In the genomic region with DNA sequence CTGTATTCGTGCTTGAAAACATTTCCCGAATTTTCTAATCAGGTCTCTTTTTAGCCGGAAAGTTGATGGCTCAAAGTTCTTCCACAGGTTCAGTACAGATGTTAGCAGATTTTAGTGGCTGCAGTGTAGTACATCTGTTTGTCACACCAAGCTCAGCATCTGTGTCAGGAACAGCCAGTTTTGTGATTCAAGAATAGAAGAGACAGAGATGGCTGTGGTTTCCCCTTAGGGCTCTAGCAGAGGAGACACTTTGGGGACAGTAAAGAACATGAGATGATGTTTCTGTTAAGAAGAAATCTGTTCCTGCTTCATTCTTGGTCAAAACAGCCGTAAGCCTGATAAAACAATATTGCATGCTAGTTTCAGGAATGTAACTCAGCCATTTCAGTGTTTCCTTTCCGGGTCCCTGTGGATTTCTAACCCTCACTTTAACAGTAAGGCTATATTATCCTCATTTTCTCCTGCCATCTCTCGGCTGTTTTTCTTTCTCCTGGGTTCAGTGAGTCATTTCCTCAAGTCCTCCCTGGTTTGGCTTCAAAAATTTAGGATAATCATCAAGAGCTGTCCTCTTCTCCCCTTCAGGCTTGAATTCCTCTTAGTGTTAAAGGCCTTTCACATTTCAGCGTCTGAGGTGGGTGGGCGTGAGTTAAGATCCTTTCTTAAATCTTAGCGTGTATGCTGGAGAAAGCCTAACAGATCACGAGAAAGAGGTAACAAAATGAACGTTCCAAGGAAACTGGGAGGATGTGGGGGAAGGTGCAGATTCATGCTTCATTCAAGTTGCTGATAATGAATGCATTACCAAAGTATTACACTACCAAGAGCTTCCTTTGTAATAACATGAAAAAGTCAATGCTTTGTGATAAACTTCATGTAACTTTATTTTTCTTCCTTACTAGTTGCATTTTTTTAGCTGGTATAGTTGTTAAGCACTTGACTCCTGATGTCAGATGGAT, we compare ENCODE assay signal across 10 cellular contexts. TPM values are rescaled to one million over a fixed set of nuclear protein-coding genes. Genes with fewer than 3 reads are reported as not detected.
DNase-seq lines count a peak whose midpoint lies in the region; ATAC-seq, FAIRE-seq and TF ChIP-seq lines count a peak whose summit lies in the region.
"Had no signal": no experiment of that assay in that cellular context is flagged by ENCODE, and none has a peak within 500 bp of the region (broad histone marks: within the 10 kb centered on the region; RNA-seq: fewer than 3 reads in every experiment).

No MANE protein-coding gene starts in this region.

- H3K18ac ChIP-seq in IMR-90 (ENCODE audit: low read depth, low read length): peak overlapping the region; percentile 95

- DNase-seq in IMR-90 (peak; percentile 67), chondrocyte (ENCODE audit: low spot score) (no peak), HepG2 (ENCODE audit: low spot score) (no peak), urothelium cell line (ENCODE audit: low spot score) (peak; percentile 33), GM19238 (ENCODE audit: insufficient read length, low spot score) (no peak)
- DNase-seq: hippocampal formation, posterior cingulate gyrus had no signal

- in situ Hi-C loops in IMR-90 (cut with MboI; ENCODE audit: low sequenced_read_pairs): no loop called here
- in situ Hi-C loops in HepG2 (cut with HindIII; ENCODE audit: extremely low pct_ligation_motif_present, low pct_unique_long_range_greater_than_20kb): no loop called here

- peak overlapping the region; percentile 54 for H3K4me3 Mint-ChIP-seq in chondrocyte (ENCODE audit: unreplicated experiment)
- H3K4me3 Mint-ChIP-seq: WTC11 had no signal

- TF ChIP-seq RAD21 in IMR-90 (IDR thresholded peaks at IDR 0.05; ENCODE audit: low read length): no peak
- TF ChIP-seq RAD21 in HepG2 (CRISPR knock-in tag; IDR thresholded peaks at IDR 0.05): no peak

- CTCF ChIA-PET in IMR-90 (lab: Yijun Ruan, JAX) (no interaction called here), HepG2 (lab: Yijun Ruan, JAX; ENCODE audit: low intra/inter-chr PET ratio, low total read pairs) (no interaction called here)

- FAIRE-seq in HepG2 (lab: Jason Lieb, UNC) (no peak), urothelium cell line (lab: Jason Lieb, UNC) (no peak)

- no peaks in the 10 kb centered on the region for H3K27me3 Mint-ChIP-seq in chondrocyte (ENCODE audit: low read depth)

- H3K9me3 ChIP-seq in IMR-90 (ENCODE audit: control insufficient read depth, insufficient read depth, low read length): no peaks in the 10 kb centered on the region
- H3K9me3 ChIP-seq in HepG2 (ENCODE audit: low read length): no peaks in the 10 kb centered on the region

- H2BK5ac ChIP-seq in IMR-90 (ENCODE audit: low read depth, low read length, poor library complexity, severe bottlenecking): peak overlapping the region; percentile 97

- TF ChIP-seq POLR2A in IMR-90 (IDR thresholded peaks at IDR 0.05; ENCODE audit: low read depth, low read length) (no peak), HepG2 (IDR thresholded peaks at IDR 0.05; ENCODE audit: insufficient read depth in 1 of 2, low read depth in 2 of 2, low read length in 2 of 2) (no peak)

- H4K91ac ChIP-seq in IMR-90 (ENCODE audit: insufficient read depth, low read depth, low read length): peak overlapping the region; percentile 79

- dilution Hi-C loops in IMR-90 (cut with HindIII; ENCODE audit: low sequenced_read_pairs, unreplicated experiment): no loop called here

- no peaks in the 10 kb centered on the region for H3K9me3 Mint-ChIP-seq in chondrocyte (ENCODE audit: low read depth)
- H3K9me3 Mint-ChIP-seq: WTC11 had no signal

- peaks cover 13% of the 10 kb centered on the region for H3K4me1 ChIP-seq in IMR-90 (ENCODE audit: control insufficient read depth, insufficient read depth, low read length)
- peaks cover 23% of the 10 kb centered on the region for H3K4me1 ChIP-seq in HepG2 (ENCODE audit: insufficient read depth, low read length)

- H4K8ac ChIP-seq in IMR-90 (ENCODE audit: low read depth in 2 of 2, low read length in 2 of 2): peak overlapping the region; percentile 27 to 89

- no peaks in the 10 kb centered on the region for H4K20me1 ChIP-seq in IMR-90 (ENCODE audit: insufficient read depth, low read length)
- no peaks in the 10 kb centered on the region for H4K20me1 ChIP-seq in HepG2 (ENCODE audit: insufficient read depth, low read length)

- H3K4ac ChIP-seq in IMR-90 (ENCODE audit: low read depth, low read length): peak overlapping the region; percentile 93

- peak overlapping the region; percentile 90 for H3K14ac ChIP-seq in IMR-90 (replicated peaks; ENCODE audit: low read depth, low read length)

- no peak for TF ChIP-seq EP300 in HepG2 (IDR thresholded peaks at IDR 0.05; ENCODE audit: low read depth in 2 of 2, low read length in 2 of 2)
- no peak for TF ChIP-seq EP300 in HepG2 (CRISPR knock-in tag; IDR thresholded peaks at IDR 0.05; ENCODE audit: borderline replicate concordance)

- peaks cover 57% of the 10 kb centered on the region for H3K4me1 Mint-ChIP-seq in chondrocyte (ENCODE audit: low read depth)

- H3K79me2 ChIP-seq in HepG2 (ENCODE audit: insufficient read depth, low read length): no peaks in the 10 kb centered on the region

- H3K36me3 Mint-ChIP-seq in chondrocyte (ENCODE audit: low read depth): no peaks in the 10 kb centered on the region
- H3K36me3 Mint-ChIP-seq: WTC11 had no signal

- H2BK20ac ChIP-seq in IMR-90 (ENCODE audit: low read depth, low read length): peak overlapping the region; percentile 98

- H2BK15ac ChIP-seq in IMR-90 (ENCODE audit: low read depth, low read length): peak overlapping the region; percentile 81

- H3K9ac ChIP-seq in IMR-90 (ENCODE audit: low read depth, low read length) (peak overlapping the region; percentile 68), HepG2 (ENCODE audit: insufficient read depth, low read depth, low read length) (0 out of 2 replicates have a peak overlapping the region, but pooled peaks have one; percentile 5)

- peak overlapping the region; percentile 92 for H3K27ac ChIP-seq in IMR-90 (ENCODE audit: insufficient read depth, low read length)
- no peak overlapping the region for H3K27ac ChIP-seq in HepG2 (ENCODE audit: extremely low read length, insufficient read depth, low read length)

- peak overlapping the region; percentile 98 for H2BK120ac ChIP-seq in IMR-90 (ENCODE audit: low read depth, low read length)

- H3K27me3 ChIP-seq in IMR-90 (ENCODE audit: control insufficient read depth, insufficient read depth, low read length) (no peaks in the 10 kb centered on the region), HepG2 (ENCODE audit: control insufficient read depth in 1 of 2, insufficient read depth in 2 of 2, low read length in 2 of 2) (no peaks in the 10 kb centered on the region; a peak in 1 of 5 replicates)

- H3K4me3 ChIP-seq in IMR-90 (ENCODE audit: insufficient read depth, low read depth, low read length): peak overlapping the region; percentile 24; the same call in 1 of the 2 replicates
- H3K4me3 ChIP-seq in HepG2 (replicated peaks in 1 of 3; ENCODE audit: insufficient read depth in 1 of 3, low read depth in 2 of 3, low read length in 3 of 3): no peak overlapping the region

- H3K56ac ChIP-seq in IMR-90 (ENCODE audit: extremely low read depth, insufficient read depth, low read length): peak overlapping the region; percentile 29

- intact Hi-C loops in IMR-90 (cut with micrococcal nuclease) (no loop called here), HepG2 (cut with micrococcal nuclease; ENCODE audit: unreplicated experiment) (no loop called here)

- POLR2A ChIA-PET in IMR-90 (lab: Charles Lee; ENCODE audit: unreplicated experiment) (no interaction called here), HepG2 (lab: Yijun Ruan, JAX) (no interaction called here)

- BruUV-seq in IMR-90 (replicated peaks; lab: Mats Ljungman, UMichigan): no TSS peak
- no TSS peak for BruUV-seq in HepG2 (replicated peaks; lab: Mats Ljungman, UMichigan)

- TF ChIP-seq CTCF in IMR-90 (conservative IDR thresholded peaks at IDR 0.05; ENCODE audit: low read depth, low read length) (no peak), chondrocyte (IDR thresholded peaks at IDR 0.05) (peak; percentile 29), HepG2 (CRISPR knock-in tag; IDR thresholded peaks at IDR 0.05) (no peak)

- no peaks in the 10 kb centered on the region for H3K79me1 ChIP-seq in IMR-90 (ENCODE audit: low read depth in 1 of 2, low read length in 2 of 2)

- peak overlapping the region; percentile 82 for H3K23ac ChIP-seq in IMR-90 (ENCODE audit: low read depth, low read length)

- H2AK9ac ChIP-seq in IMR-90 (replicated peaks; ENCODE audit: low read depth, low read length, poor library complexity): no peak overlapping the region

- peak overlapping the region; percentile 83 for H2AFZ ChIP-seq in IMR-90 (replicated peaks; ENCODE audit: low read length, poor library complexity)
- peak overlapping the region; percentile 76 for H2AFZ ChIP-seq in HepG2 (ENCODE audit: low read length)

- H3K27ac Mint-ChIP-seq in chondrocyte (ENCODE audit: unreplicated experiment): peak overlapping the region; percentile 93
- H3K27ac Mint-ChIP-seq: WTC11 had no signal

- WGBS in IMR-90 (ENCODE audit: extremely low coverage in 2 of 2, insufficient read length in 1 of 2), 2 experiments: 53% methylated on average over 5 of the region's 11 CpGs; no CpG with 5 or more reads in 1 of the 2 experiments
- WGBS in HepG2 (ENCODE audit: low lambda C conversion rate): 63% methylated on average over 11 of the region's 11 CpGs

- H3K36me3 ChIP-seq in IMR-90 (ENCODE audit: control insufficient read depth, insufficient read depth, low read length) (no peaks in the 10 kb centered on the region), HepG2 (replicated peaks in 1 of 2; ENCODE audit: control insufficient read depth in 1 of 2, insufficient read depth in 2 of 2, low read length in 2 of 2) (no peaks in the 10 kb centered on the region)

- peaks cover 9% of the 10 kb centered on the region; the same call in 1 of the 2 replicates for H3K9me1 ChIP-seq in IMR-90 (ENCODE audit: insufficient read depth, low read length)

- H4K5ac ChIP-seq in IMR-90 (ENCODE audit: low read depth, low read length): peak overlapping the region; percentile 92

- peak overlapping the region; percentile 92 for H3K4me2 ChIP-seq in IMR-90 (ENCODE audit: low read depth, low read length)
- peak overlapping the region; percentile 49 for H3K4me2 ChIP-seq in HepG2 (ENCODE audit: low read depth, low read length)

- ATAC-seq in IMR-90 (ENCODE audit: low read depth) (peak; percentile 74), HepG2 (no peak), HG03432 (IDR thresholded peaks at IDR 0.05; ENCODE audit: unreplicated experiment) (no peak)
- no peak for ATAC-seq in activated CD4-positive, CD25-positive, alpha-beta regulatory T cell treated with anti-CD3 and anti-CD28 coated beads, Interleukin-2, amount 50 U/mL, for 24 hours
- ATAC-seq: WTC11 had no signal

- H2AK5ac ChIP-seq in IMR-90 (ENCODE audit: low read depth, low read length): peak overlapping the region; percentile 76

RNA-seq across cellular contexts. Expression of a gene that starts 37.1 kb away (rescaled TPM):
- total RNA-seq in IMR-90 (2012; rRNA removed) (38.9 and 42.5 TPM in 2 replicates), chondrocyte (32.2 to 51.1 TPM (median 32.4 TPM) in 3 replicates), HepG2 (2016; rRNA removed; fragmentation: Illumina TruSeq; extraction: Trizol) (0.15 and 0.18 TPM in 2 replicates)
- polyA plus RNA-seq in IMR-90 (2012; rRNA removed) (5.1 and 5.7 TPM in 2 replicates), HepG2 (2011; rRNA removed) (1.3 and 1.5 TPM in 2 replicates)
- 2.4 and 3.0 TPM in 2 replicates for polyA plus RNA-seq in IMR-90 (2012; cell fraction: cytosol; rRNA removed)
- polyA plus RNA-seq in IMR-90 (2012; cell fraction: nucleus; rRNA removed; ENCODE audit: low replicate concordance): 1.6 and 8.7 TPM in 2 replicates
- total RNA-seq in HepG2 (2016; cell fraction: cytosol; rRNA removed; fragmentation: Illumina TruSeq; extraction: Trizol; ENCODE audit: low read depth): not detected in 2 replicates
- total RNA-seq in HepG2 (2016; cell fraction: insoluble cytoplasmic fraction; rRNA removed; fragmentation: Illumina TruSeq; extraction: Trizol): 0.16 and 0.28 TPM in 2 replicates
- total RNA-seq in HepG2 (2016; cell fraction: membrane; rRNA removed; fragmentation: Illumina TruSeq; extraction: Trizol): 0.03 and 0.06 TPM in 2 replicates
- 0.13 and 0.40 TPM in 2 replicates for total RNA-seq in HepG2 (2016; cell fraction: nucleus; rRNA removed; fragmentation: Illumina TruSeq; extraction: Trizol)
- 0.98 and 1.2 TPM in 2 replicates for polyA plus RNA-seq in HepG2 (2011; cell fraction: cytosol; rRNA removed)
- 1.0 and 1.8 TPM in 2 replicates for polyA plus RNA-seq in HepG2 (2011; cell fraction: nucleus; rRNA removed)
- polyA plus RNA-seq in HepG2 (2012): 2.1 and 4.0 TPM in 2 replicates
- polyA plus RNA-seq in HepG2 (2016; cell fraction: cytosol; fragmentation: Illumina TruSeq; extraction: Trizol; ENCODE audit: low read depth): not detected in 2 replicates
- polyA plus RNA-seq in HepG2 (2016; cell fraction: insoluble cytoplasmic fraction; fragmentation: Illumina TruSeq; extraction: Trizol; ENCODE audit: low read depth): 0.14 and 0.22 TPM in 2 replicates
- 0.05 and 0.06 TPM in 2 replicates for polyA plus RNA-seq in HepG2 (2016; cell fraction: membrane; fragmentation: Illumina TruSeq; extraction: Trizol; ENCODE audit: low read depth)
- polyA plus RNA-seq in HepG2 (2016; cell fraction: nucleus; fragmentation: Illumina TruSeq; extraction: Trizol; ENCODE audit: insufficient read depth, low read depth): 0.11 TPM in 2 replicates
- polyA minus RNA-seq in HepG2 (2011; rRNA and poly(A)+ RNA removed; ENCODE audit: low replicate concordance): 8.3 and 12.6 TPM in 2 replicates
- 4.4 and 6.9 TPM in 2 replicates for polyA minus RNA-seq in HepG2 (2011; cell fraction: cytosol; rRNA and poly(A)+ RNA removed)
- 10.0 and 10.9 TPM in 2 replicates for polyA minus RNA-seq in HepG2 (2011; cell fraction: nucleus; rRNA and poly(A)+ RNA removed)

Comparison
In these comparisons a context has a peak if more than half of its experiments do, and no peak if none do; other contexts are left out.
1. DNase-seq: peak in IMR-90 (single experiment) and urothelium cell line (single experiment); none in chondrocyte (single experiment), HepG2 (single experiment) and GM19238 (single experiment).
2. RNA of a gene that starts 37.1 kb away (total RNA-seq): 38.9 to 42.5 TPM in IMR-90 and 32.2 to 51.1 TPM in chondrocyte; 0.03 to 0.40 TPM in HepG2; every median in the first group is over 10 times any median in the second.